9 cellular contexts compared by ENCODE assay signal in the genomic region with DNA sequence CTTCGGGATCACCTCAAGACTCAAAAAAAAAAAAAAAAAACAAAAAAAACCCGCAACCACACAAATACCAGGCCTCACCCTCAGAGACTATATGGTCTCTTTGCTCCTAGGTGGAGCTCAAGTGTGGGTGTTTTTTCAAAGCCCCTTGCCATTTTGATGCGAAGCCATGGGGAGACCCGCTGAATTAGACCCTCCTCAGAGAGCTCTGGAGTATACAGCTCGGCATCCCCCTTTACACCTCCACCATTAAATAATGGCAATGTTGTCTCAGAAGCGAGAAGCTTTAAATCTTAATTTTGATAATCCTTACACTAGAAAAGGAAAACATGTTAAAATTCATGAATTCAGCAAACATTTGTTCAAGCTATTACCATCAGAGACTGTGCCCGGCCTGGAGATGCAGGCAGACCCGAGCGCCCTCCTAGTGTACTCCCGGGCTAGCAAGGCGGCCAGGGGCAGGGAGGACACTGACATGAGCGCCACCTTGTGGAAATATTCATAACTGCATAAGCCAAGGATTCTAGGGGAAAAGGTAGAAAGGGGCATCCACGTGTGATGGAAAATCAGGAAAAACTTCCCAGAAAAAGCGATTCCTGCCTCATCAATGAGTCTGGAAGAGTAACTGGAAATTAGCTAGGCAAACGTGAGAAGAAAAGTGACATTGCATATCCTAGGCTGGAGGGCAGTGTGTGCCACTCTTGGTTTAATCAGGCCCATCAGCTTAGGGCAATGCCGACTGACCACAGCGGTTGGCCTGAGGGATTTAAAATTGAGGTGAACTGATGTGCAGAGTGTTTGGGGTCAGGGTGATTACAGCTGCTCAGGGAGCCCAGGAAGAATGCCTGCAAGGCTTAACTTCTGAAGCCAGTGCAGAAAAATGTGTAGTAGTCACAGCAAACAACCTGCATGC.
DNase-seq lines count a peak whose midpoint lies in the region; ATAC-seq and TF ChIP-seq lines count a peak whose summit lies in the region.
"Had no signal": no experiment of that assay in that cellular context is flagged by ENCODE, and none has a peak within 500 bp of the region (broad histone marks: within the 10 kb centered on the region; RNA-seq: fewer than 3 reads in every experiment).

No MANE protein-coding gene starts in this region.

- no peaks in the 10 kb centered on the region for H3K4me1 ChIP-seq in BE2C
- no peaks in the 10 kb centered on the region for H3K4me1 ChIP-seq in naive thymus-derived CD4-positive, alpha-beta T cell (ENCODE audit: control insufficient read depth in 2 of 2, insufficient read depth in 2 of 2, low read length in 2 of 2)

- H3K27ac ChIP-seq in naive thymus-derived CD4-positive, alpha-beta T cell (ENCODE audit: low read depth, low read length), result no peak overlapping the region

- H3K27me3 Mint-ChIP-seq in activated CD8-positive, alpha-beta memory T cell treated with anti-CD3 and anti-CD28 coated beads, Interleukin-2, amount 10 ng/mL, durations not matched to agents 7 days and 5 days, result peaks cover 9% of the 10 kb centered on the region
- peaks cover 8 to 26% (median 20%) of the 10 kb centered on the region in 5 donors for H3K27me3 Mint-ChIP-seq in naive thymus-derived CD4-positive, alpha-beta T cell

- CTCF ChIA-PET in activated CD8-positive, alpha-beta memory T cell treated with anti-CD3 and anti-CD28 coated beads, Interleukin-2, amount 10 ng/mL, durations not matched to agents 7 days and 5 days (lab: Charles Lee), result interaction anchor here (0.6 to 2.6 kb wide), 35 partner anchors 10 to 663 kb away, joined by 3 to 39 read pairs (median 4); no protein-coding TSS in a partner anchor
- CTCF ChIA-PET in naive thymus-derived CD4-positive, alpha-beta T cell (lab: Charles Lee), result interaction anchor here (0.7 to 4.5 kb wide), 14 partner anchors 9 to 661 kb away, joined by 3 to 37 read pairs (median 3); no protein-coding TSS in a partner anchor

- H3K27me3 ChIP-seq in BE2C, result no peaks in the 10 kb centered on the region
- no peaks in the 10 kb centered on the region for H3K27me3 ChIP-seq in naive thymus-derived CD4-positive, alpha-beta T cell (ENCODE audit: control insufficient read depth in 2 of 2, insufficient read depth in 2 of 2, low read length in 2 of 2)

- H3K36me3 Mint-ChIP-seq in activated CD8-positive, alpha-beta memory T cell treated with anti-CD3 and anti-CD28 coated beads, Interleukin-2, amount 10 ng/mL, durations not matched to agents 7 days and 5 days, result no peaks in the 10 kb centered on the region
- no peaks in the 10 kb centered on the region for H3K36me3 Mint-ChIP-seq in naive thymus-derived CD4-positive, alpha-beta T cell
- H3K36me3 Mint-ChIP-seq: IgD-negative memory B cell had no signal

- DNase-seq in BE2C, result peak; percentile 75
- DNase-seq in NCI-H82 treated with DMSO at 0.1 percent for 48 hours (lab: John Stamatoyannopoulos, UW; ENCODE audit: unreplicated experiment), result peak; percentile 15
- DNase-seq in activated CD8-positive, alpha-beta memory T cell treated with anti-CD3 and anti-CD28 coated beads, Interleukin-2, amount 10 ng/mL, durations not matched to agents 7 days and 5 days, result peak; percentile 59
- DNase-seq in epithelial cell of proximal tubule (ENCODE audit: low read depth), result no peak
- peak; percentile 19 to 64 (median 45) for DNase-seq in naive thymus-derived CD4-positive, alpha-beta T cell
- peak in 5 of 6 experiments; percentile 1 to 59 (median 17) for DNase-seq in stimulated activated naive CD4-positive, alpha-beta T cell (lab: John Stamatoyannopoulos, UW)

- no peaks in the 10 kb centered on the region for H3K4me1 Mint-ChIP-seq in activated CD8-positive, alpha-beta memory T cell treated with anti-CD3 and anti-CD28 coated beads, Interleukin-2, amount 10 ng/mL, durations not matched to agents 7 days and 5 days
- H3K4me1 Mint-ChIP-seq in naive thymus-derived CD4-positive, alpha-beta T cell, result peaks cover 0 to 4% (median 0%) of the 10 kb centered on the region in 7 donors

- H3K4me3 ChIP-seq in BE2C (ENCODE audit: low read depth, low read length) (no peak overlapping the region), epithelial cell of proximal tubule (ENCODE audit: low read depth, low read length) (no peak overlapping the region)
- H3K4me3 ChIP-seq in naive thymus-derived CD4-positive, alpha-beta T cell (ENCODE audit: low read length), result no peak overlapping the region

- no peak overlapping the region for H3K27ac Mint-ChIP-seq in activated CD8-positive, alpha-beta memory T cell treated with anti-CD3 and anti-CD28 coated beads, Interleukin-2, amount 10 ng/mL, durations not matched to agents 7 days and 5 days
- H3K27ac Mint-ChIP-seq in naive thymus-derived CD4-positive, alpha-beta T cell, result no peak overlapping the region
- H3K27ac Mint-ChIP-seq: IgD-negative memory B cell had no signal

- intact Hi-C loops in naive thymus-derived CD4-positive, alpha-beta T cell (cut with micrococcal nuclease), result loop anchor here (1.0 to 10.0 kb wide), 6 partner anchors 178 to 574 kb away; no protein-coding TSS in a partner anchor

- no peaks in the 10 kb centered on the region for H3K9me3 Mint-ChIP-seq in activated CD8-positive, alpha-beta memory T cell treated with anti-CD3 and anti-CD28 coated beads, Interleukin-2, amount 10 ng/mL, durations not matched to agents 7 days and 5 days (ENCODE audit: low read depth)
- H3K9me3 Mint-ChIP-seq in naive thymus-derived CD4-positive, alpha-beta T cell, result peaks cover 0 to 1% (median 0%) of the 10 kb centered on the region in 11 donors
- H3K9me3 Mint-ChIP-seq: IgD-negative memory B cell had no signal

- H3K9me3 ChIP-seq in BE2C, result no peaks in the 10 kb centered on the region
- no peaks in the 10 kb centered on the region for H3K9me3 ChIP-seq in naive thymus-derived CD4-positive, alpha-beta T cell (ENCODE audit: control insufficient read depth in 2 of 3, low read length in 3 of 3)

- ATAC-seq in GM19023 (IDR thresholded peaks at IDR 0.05; ENCODE audit: unreplicated experiment) (peak; percentile 70), HG03442 (IDR thresholded peaks at IDR 0.05; ENCODE audit: unreplicated experiment) (peak; percentile 81)
- ATAC-seq in activated CD8-positive, alpha-beta memory T cell treated with anti-CD3 and anti-CD28 coated beads, Interleukin-2, amount 10 ng/mL, durations not matched to agents 7 days and 5 days, result peak; percentile 83
- ATAC-seq in naive thymus-derived CD4-positive, alpha-beta T cell, result peak; percentile 85

- peak; percentile 88 for TF ChIP-seq CTCF in BE2C (IDR thresholded peaks at IDR 0.05; ENCODE audit: low read depth, low read length)
- TF ChIP-seq CTCF in epithelial cell of proximal tubule (conservative IDR thresholded peaks at IDR 0.05; ENCODE audit: low read depth, low read length), result peak; percentile 84

- H3K4me3 Mint-ChIP-seq in activated CD8-positive, alpha-beta memory T cell treated with anti-CD3 and anti-CD28 coated beads, Interleukin-2, amount 10 ng/mL, durations not matched to agents 7 days and 5 days, result no peak overlapping the region
- H3K4me3 Mint-ChIP-seq in naive thymus-derived CD4-positive, alpha-beta T cell, result no peak overlapping the region
- H3K4me3 Mint-ChIP-seq: IgD-negative memory B cell had no signal

- H3K36me3 ChIP-seq in BE2C, result no peaks in the 10 kb centered on the region
- no peaks in the 10 kb centered on the region for H3K36me3 ChIP-seq in naive thymus-derived CD4-positive, alpha-beta T cell (ENCODE audit: control insufficient read depth in 2 of 3, insufficient read depth in 3 of 3, low read length in 3 of 3)

- POLR2A ChIA-PET in naive thymus-derived CD4-positive, alpha-beta T cell (lab: Charles Lee), result no interaction called here
